In genomic region chr6:17469006-17469972, GRCh38 we compare ENCODE assay signal across 12 cellular contexts.
DNase-seq lines count a peak whose midpoint lies in the region; ATAC-seq, FAIRE-seq and TF ChIP-seq lines count a peak whose summit lies in the region.
"Had no signal": no experiment of that assay in that cellular context is flagged by ENCODE, and none has a peak within 500 bp of the region (broad histone marks: within the 10 kb centered on the region; RNA-seq: fewer than 3 reads in every experiment).

No MANE protein-coding gene starts in this region.

- H3K9ac ChIP-seq in K562 (ENCODE audit: insufficient read depth in 1 of 2, low read depth in 2 of 2, low read length in 2 of 2) = no peak overlapping the region
- peak overlapping the region in 1 of 2 donors; percentile 13 for H3K9ac ChIP-seq in stomach smooth muscle (ENCODE audit: low read length in 2 of 2)
- no peak overlapping the region for H3K9ac ChIP-seq in SK-N-SH

- no TSS peak for BruUV-seq in K562 (replicated peaks; lab: Mats Ljungman, UMichigan)

- peak; percentile 71 for ATAC-seq in K562
- no peak for ATAC-seq in GM18909 (IDR thresholded peaks at IDR 0.05; ENCODE audit: poor library complexity, unreplicated experiment)

- WGBS in K562 (ENCODE audit: insufficient coverage, low coverage, missing lambda C conversion rate) = under 1% methylated on average over 12 of the region's 12 CpGs
- WGBS in SK-N-SH (ENCODE audit: low lambda C conversion rate) = 85% methylated on average over 12 of the region's 12 CpGs

- CTCF ChIA-PET in K562 (lab: Yijun Ruan, JAX; ENCODE audit: low intra/inter-chr PET ratio) = no interaction called here
- CTCF ChIA-PET in GM10248 (lab: Yijun Ruan, JAX) = interaction anchor here (1.4 kb wide), 1 partner anchor 466 kb away, joined by 3 read pairs; no protein-coding TSS in a partner anchor
- CTCF ChIA-PET in SK-N-SH (lab: Yijun Ruan, JAX) = no interaction called here

- H3F3A ChIP-seq in SK-N-SH (replicated peaks; ENCODE audit: insufficient read depth) = peaks cover 3% of the 10 kb centered on the region

- TF ChIP-seq EP300 in K562 (IDR thresholded peaks at IDR 0.05; ENCODE audit: low read length) = no peak
- no peak for TF ChIP-seq EP300 in SK-N-SH (IDR thresholded peaks at IDR 0.05; ENCODE audit: borderline replicate concordance in 1 of 2, low read depth in 1 of 2, low read length in 1 of 2)

- TF ChIP-seq POLR2A in K562 (conservative IDR thresholded peaks at IDR 0.05) = no peak

- no peak for DNase-seq in HTR-8/SVneo (ENCODE audit: insufficient read length, low spot score)
- DNase-seq in K562 (ENCODE audit: extremely low read depth in 1 of 4, low spot score in 3 of 4) = peak in 1 of 4 experiments; percentile 10
- DNase-seq in left kidney (ENCODE audit: low read depth, low spot score) = peak; percentile 65
- no peak for DNase-seq in foreskin fibroblast
- no peak for DNase-seq in GM10248 (ENCODE audit: extremely low spot score)
- no peak for DNase-seq in SK-N-SH
- DNase-seq: NCI-H2171 treated with DMSO at 0.1 percent for 48 hours had no signal

- H3K9me1 ChIP-seq in K562 (ENCODE audit: control insufficient read depth, insufficient read depth, low read length) = no peaks in the 10 kb centered on the region

- H2AFZ ChIP-seq in K562 (ENCODE audit: low read depth, low read length) = no peak overlapping the region
- no peak overlapping the region for H2AFZ ChIP-seq in SK-N-SH (ENCODE audit: low read depth)

- no peaks in the 10 kb centered on the region for H3K9me3 ChIP-seq in K562 (replicated peaks; ENCODE audit: control insufficient read depth, insufficient read depth, low read depth, low read length)
- H3K9me3 ChIP-seq in stomach smooth muscle (ENCODE audit: control insufficient read depth in 2 of 2, low read length in 2 of 2) = no peaks in the 10 kb centered on the region
- no peaks in the 10 kb centered on the region for H3K9me3 ChIP-seq in SK-N-SH

- H3K79me2 ChIP-seq in K562 (ENCODE audit: control insufficient read depth, insufficient read depth, low read length) (no peaks in the 10 kb centered on the region), SK-N-SH (ENCODE audit: insufficient read depth) (no peaks in the 10 kb centered on the region)

- TF ChIP-seq CTCF in K562 (IDR thresholded peaks at IDR 0.05 in 2 of 3, conservative IDR thresholded peaks at IDR 0.05 in 1 of 3; ENCODE audit: insufficient read depth in 2 of 3, low read depth in 1 of 3, low read length in 3 of 3) (peak; percentile 23 to 24 (median 23); a peak in 2 of 6 replicates), foreskin fibroblast (IDR thresholded peaks at IDR 0.05; ENCODE audit: low read depth, low read length) (no peak), GM10248 (IDR thresholded peaks at IDR 0.05; ENCODE audit: control extremely low read depth, extremely low read depth, low read depth, missing control alignments) (no peak), SK-N-SH (IDR thresholded peaks at IDR 0.05) (no peak)

- no peak overlapping the region for H3K27ac ChIP-seq in K562 (ENCODE audit: extremely low read depth, low read depth, low read length)
- H3K27ac ChIP-seq in stomach smooth muscle (ENCODE audit: low read length) = peak overlapping the region; percentile 56
- H3K27ac ChIP-seq in SK-N-SH (ENCODE audit: low read depth in 2 of 2, low read length in 1 of 2) = no peak overlapping the region

- H4K20me1 ChIP-seq in K562 (replicated peaks; ENCODE audit: control insufficient read depth, insufficient read depth, low read length) = no peaks in the 10 kb centered on the region
- no peaks in the 10 kb centered on the region for H4K20me1 ChIP-seq in SK-N-SH (ENCODE audit: insufficient read depth)

- H3K4me1 ChIP-seq in K562 (replicated peaks in 1 of 2; ENCODE audit: control insufficient read depth in 2 of 2, insufficient read depth in 2 of 2, low read length in 2 of 2) (no peaks in the 10 kb centered on the region), stomach smooth muscle (ENCODE audit: control insufficient read depth, insufficient read depth, low read length) (peaks cover 20% of the 10 kb centered on the region), SK-N-SH (ENCODE audit: control insufficient read depth in 1 of 2, insufficient read depth in 2 of 2, low read depth in 1 of 2, low read length in 1 of 2) (peaks cover 13 to 15% of the 10 kb centered on the region in 2 experiments; a peak in 3 of 4 replicates)

- POLR2A ChIA-PET in K562 (lab: Yijun Ruan, JAX) = no interaction called here
- POLR2A ChIA-PET in GM10248 (lab: Yijun Ruan, JAX) = no interaction called here
- POLR2A ChIA-PET in SK-N-SH (lab: Yijun Ruan, JAX) = no interaction called here

- TF ChIP-seq RAD21 in K562 (CRISPR knock-in tag; conservative IDR thresholded peaks at IDR 0.05 in 1 of 2, IDR thresholded peaks at IDR 0.05 in 1 of 2) (peak in 1 of 2 experiments; percentile 43; a peak in 2 of 4 replicates), SK-N-SH (IDR thresholded peaks at IDR 0.05; ENCODE audit: low read length) (no peak)

- no peaks in the 10 kb centered on the region for H3K36me3 ChIP-seq in K562 (ENCODE audit: control insufficient read depth, insufficient read depth, low read length)
- H3K36me3 ChIP-seq in stomach smooth muscle (ENCODE audit: control insufficient read depth in 2 of 2, insufficient read depth in 2 of 2, low read length in 2 of 2) = peaks cover 0 to 16% of the 10 kb centered on the region in 2 donors
- H3K36me3 ChIP-seq in SK-N-SH (replicated peaks in 1 of 2; ENCODE audit: control insufficient read depth in 1 of 2, insufficient read depth in 2 of 2, low read length in 1 of 2) = no peaks in the 10 kb centered on the region

- H3K4me3 ChIP-seq in K562 (no peak overlapping the region), stomach smooth muscle (ENCODE audit: low read length in 2 of 2) (no peak overlapping the region), foreskin fibroblast (ENCODE audit: low read depth in 1 of 2, low read length in 2 of 2) (no peak overlapping the region), SK-N-SH (ENCODE audit: low read depth in 2 of 2, low read length in 1 of 2) (no peak overlapping the region)
- H3K4me3 ChIP-seq: skin epidermis had no signal

- intact Hi-C loops in K562 (cut with micrococcal nuclease) = no loop called here

- H3K27me3 ChIP-seq in K562 (ENCODE audit: control insufficient read depth in 2 of 2, insufficient read depth in 2 of 2, low read length in 2 of 2) (peaks cover 13 to 16% of the 10 kb centered on the region in 2 experiments; a peak in 4 of 5 replicates), stomach smooth muscle (ENCODE audit: control insufficient read depth in 1 of 2, insufficient read depth in 2 of 2, low read length in 2 of 2) (no peaks in the 10 kb centered on the region), SK-N-SH (ENCODE audit: insufficient read depth) (no peaks in the 10 kb centered on the region)

- FAIRE-seq in HTR-8/SVneo (lab: Jason Lieb, UNC) (peak; percentile 85), K562 (lab: Jason Lieb, UNC) (no peak)
- FAIRE-seq: frontal cortex, GM12891 had no signal

- H3K9me2 ChIP-seq in SK-N-SH = no peaks in the 10 kb centered on the region

- in situ Hi-C loops in K562 (cut with MboI) = no loop called here

- H3K4me2 ChIP-seq in K562 (ENCODE audit: insufficient read depth, low read length) (no peak overlapping the region), SK-N-SH (no peak overlapping the region)

TF ChIP-seq in SK-N-SH, 30 proteins besides CTCF, POLR2A, EP300 and RAD21 (continues in another document):
- TF ChIP-seq MEF2A (IDR thresholded peaks at IDR 0.05; ENCODE audit: borderline replicate concordance, low read depth) (no peak), TEAD4 (IDR thresholded peaks at IDR 0.05; ENCODE audit: borderline replicate concordance, insufficient read depth) (no peak), GABPA (IDR thresholded peaks at IDR 0.05; ENCODE audit: low read depth) (no peak), SMC3 (IDR thresholded peaks at IDR 0.05; ENCODE audit: low read depth, low read length) (no peak), YY1 (IDR thresholded peaks at IDR 0.05; ENCODE audit: low read depth) (no peak), POLR2AphosphoS5 (IDR thresholded peaks at IDR 0.05; ENCODE audit: low read depth, low read length) (no peak), NRF1 (IDR thresholded peaks at IDR 0.05; ENCODE audit: low read depth, low read length) (no peak), IRF3 (IDR thresholded peaks at IDR 0.05; ENCODE audit: low read depth, low read length) (no peak), RCOR1 (IDR thresholded peaks at IDR 0.05; ENCODE audit: low read length) (no peak), FOXJ3 (CRISPR knock-in tag; IDR thresholded peaks at IDR 0.05) (no peak), RFX5 (IDR thresholded peaks at IDR 0.05; ENCODE audit: low read length) (no peak), ELF1 (IDR thresholded peaks at IDR 0.05) (no peak), GATA2 (CRISPR knock-in tag; IDR thresholded peaks at IDR 0.05) (no peak)
- TF ChIP-seq, protein P1, sequence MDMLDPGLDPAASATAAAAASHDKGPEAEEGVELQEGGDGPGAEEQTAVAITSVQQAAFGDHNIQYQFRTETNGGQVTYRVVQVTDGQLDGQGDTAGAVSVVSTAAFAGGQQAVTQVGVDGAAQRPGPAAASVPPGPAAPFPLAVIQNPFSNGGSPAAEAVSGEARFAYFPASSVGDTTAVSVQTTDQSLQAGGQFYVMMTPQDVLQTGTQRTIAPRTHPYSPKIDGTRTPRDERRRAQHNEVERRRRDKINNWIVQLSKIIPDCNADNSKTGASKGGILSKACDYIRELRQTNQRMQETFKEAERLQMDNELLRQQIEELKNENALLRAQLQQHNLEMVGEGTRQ (IDR thresholded peaks at IDR 0.05; ENCODE audit: borderline replicate concordance, low read depth, low read length) = no peak

Comparison
In these comparisons a context has a peak if more than half of its experiments do, and no peak if none do; other contexts are left out.
1. CTCF ChIP-seq: peak in K562 (3 of 3); none in foreskin fibroblast (single experiment), GM10248 (single experiment) and SK-N-SH (single experiment).